1 cellular context compared by ENCODE assay signal in the genomic region with DNA sequence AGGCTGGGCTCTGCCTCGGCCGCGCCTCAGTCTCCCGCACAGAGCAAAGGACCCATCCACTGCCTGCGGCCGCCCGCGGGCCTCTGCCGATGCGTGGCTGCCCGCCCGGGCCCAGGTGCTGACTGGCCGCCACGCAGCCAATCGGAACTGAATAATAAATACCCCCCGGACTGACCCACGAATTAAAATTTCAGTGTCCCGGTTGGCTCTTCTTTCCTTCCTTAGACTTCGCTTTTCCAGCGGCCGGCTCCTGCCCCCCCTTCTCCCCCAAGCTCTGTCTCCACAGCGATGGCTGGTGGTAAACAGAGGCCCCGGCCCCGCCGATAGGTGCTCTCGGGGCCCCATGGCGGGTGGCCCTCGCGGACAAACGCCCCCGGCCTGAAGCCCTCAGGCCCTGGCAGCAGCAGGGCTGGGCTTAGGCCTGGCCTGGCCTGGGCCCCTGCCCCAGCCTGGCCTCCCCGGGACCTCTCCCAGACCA.
TF ChIP-seq lines count a peak whose summit lies in the region.

No MANE protein-coding gene starts in this region.

TF ChIP-seq in HepG2, 621 proteins besides CTCF, POLR2A, EP300 and RAD21 (continued from another document and continues in another):
- TF ChIP-seq, protein P1, sequence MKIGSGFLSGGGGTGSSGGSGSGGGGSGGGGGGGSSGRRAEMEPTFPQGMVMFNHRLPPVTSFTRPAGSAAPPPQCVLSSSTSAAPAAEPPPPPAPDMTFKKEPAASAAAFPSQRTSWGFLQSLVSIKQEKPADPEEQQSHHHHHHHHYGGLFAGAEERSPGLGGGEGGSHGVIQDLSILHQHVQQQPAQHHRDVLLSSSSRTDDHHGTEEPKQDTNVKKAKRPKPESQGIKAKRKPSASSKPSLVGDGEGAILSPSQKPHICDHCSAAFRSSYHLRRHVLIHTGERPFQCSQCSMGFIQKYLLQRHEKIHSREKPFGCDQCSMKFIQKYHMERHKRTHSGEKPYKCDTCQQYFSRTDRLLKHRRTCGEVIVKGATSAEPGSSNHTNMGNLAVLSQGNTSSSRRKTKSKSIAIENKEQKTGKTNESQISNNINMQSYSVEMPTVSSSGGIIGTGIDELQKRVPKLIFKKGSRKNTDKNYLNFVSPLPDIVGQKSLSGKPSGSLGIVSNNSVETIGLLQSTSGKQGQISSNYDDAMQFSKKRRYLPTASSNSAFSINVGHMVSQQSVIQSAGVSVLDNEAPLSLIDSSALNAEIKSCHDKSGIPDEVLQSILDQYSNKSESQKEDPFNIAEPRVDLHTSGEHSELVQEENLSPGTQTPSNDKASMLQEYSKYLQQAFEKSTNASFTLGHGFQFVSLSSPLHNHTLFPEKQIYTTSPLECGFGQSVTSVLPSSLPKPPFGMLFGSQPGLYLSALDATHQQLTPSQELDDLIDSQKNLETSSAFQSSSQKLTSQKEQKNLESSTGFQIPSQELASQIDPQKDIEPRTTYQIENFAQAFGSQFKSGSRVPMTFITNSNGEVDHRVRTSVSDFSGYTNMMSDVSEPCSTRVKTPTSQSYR (CRISPR knock-in tag; IDR thresholded peaks at IDR 0.05; ENCODE audit: borderline replicate concordance) = no peak
- TF ChIP-seq ZNF816 (CRISPR knock-in tag; IDR thresholded peaks at IDR 0.05; ENCODE audit: borderline replicate concordance) = 0 out of 2 replicates have a peak, but pooled peaks have one; percentile 47
- TF ChIP-seq ZNF552 (CRISPR knock-in tag; IDR thresholded peaks at IDR 0.05; ENCODE audit: borderline replicate concordance) = no peak
- TF ChIP-seq, protein P2, sequence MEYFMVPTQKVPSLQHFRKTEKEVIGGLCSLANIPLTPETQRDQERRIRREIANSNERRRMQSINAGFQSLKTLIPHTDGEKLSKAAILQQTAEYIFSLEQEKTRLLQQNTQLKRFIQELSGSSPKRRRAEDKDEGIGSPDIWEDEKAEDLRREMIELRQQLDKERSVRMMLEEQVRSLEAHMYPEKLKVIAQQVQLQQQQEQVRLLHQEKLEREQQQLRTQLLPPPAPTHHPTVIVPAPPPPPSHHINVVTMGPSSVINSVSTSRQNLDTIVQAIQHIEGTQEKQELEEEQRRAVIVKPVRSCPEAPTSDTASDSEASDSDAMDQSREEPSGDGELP (IDR thresholded peaks at IDR 0.05; ENCODE audit: borderline replicate concordance, low read depth) = 0 out of 2 replicates have a peak, but pooled peaks have one; percentile 2
- TF ChIP-seq NFE2L1 (CRISPR knock-in tag; IDR thresholded peaks at IDR 0.05; ENCODE audit: borderline replicate concordance) = no peak
- TF ChIP-seq, protein P3, sequence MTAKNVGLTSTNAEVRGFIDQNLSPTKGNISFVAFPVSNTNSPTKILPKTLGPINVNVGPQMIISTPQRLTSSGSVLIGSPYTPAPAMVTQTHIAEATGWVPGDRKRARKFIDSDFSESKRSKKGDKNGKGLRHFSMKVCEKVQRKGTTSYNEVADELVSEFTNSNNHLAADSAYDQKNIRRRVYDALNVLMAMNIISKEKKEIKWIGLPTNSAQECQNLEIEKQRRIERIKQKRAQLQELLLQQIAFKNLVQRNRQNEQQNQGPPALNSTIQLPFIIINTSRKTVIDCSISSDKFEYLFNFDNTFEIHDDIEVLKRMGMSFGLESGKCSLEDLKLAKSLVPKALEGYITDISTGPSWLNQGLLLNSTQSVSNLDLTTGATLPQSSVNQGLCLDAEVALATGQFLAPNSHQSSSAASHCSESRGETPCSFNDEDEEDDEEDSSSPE (CRISPR knock-in tag; IDR thresholded peaks at IDR 0.05) = no peak
- peak; percentile 16; the same call in 1 of the 2 replicates for TF ChIP-seq DMAP1 (CRISPR knock-in tag; IDR thresholded peaks at IDR 0.05)
- no peak; the same call in 2 of the 3 replicates for TF ChIP-seq MXI1 (IDR thresholded peaks at IDR 0.05; ENCODE audit: borderline replicate concordance, low read depth, low read length)
- no peak for TF ChIP-seq ZNF256 (CRISPR knock-in tag; conservative IDR thresholded peaks at IDR 0.05)
- peak; percentile 69; the same call in 1 of the 2 replicates for TF ChIP-seq ZMAT3 (CRISPR knock-in tag; conservative IDR thresholded peaks at IDR 0.05)
- no peak for TF ChIP-seq DPF2 (CRISPR knock-in tag; IDR thresholded peaks at IDR 0.05; ENCODE audit: borderline replicate concordance, low read depth)
- no peak for TF ChIP-seq ZNF83 (CRISPR knock-in tag; IDR thresholded peaks at IDR 0.05; ENCODE audit: borderline replicate concordance)
- TF ChIP-seq CREB1 (IDR thresholded peaks at IDR 0.05) = no peak
- no peak for TF ChIP-seq CREB1 (CRISPR knock-in tag; IDR thresholded peaks at IDR 0.05)
- no peak for TF ChIP-seq IRX3 (CRISPR knock-in tag; IDR thresholded peaks at IDR 0.05; ENCODE audit: borderline replicate concordance, low read depth)
- no peak for TF ChIP-seq KAT7 (CRISPR knock-in tag; IDR thresholded peaks at IDR 0.05; ENCODE audit: borderline replicate concordance)
- no peak for TF ChIP-seq RFX5 (IDR thresholded peaks at IDR 0.05; ENCODE audit: low read depth, low read length)
- TF ChIP-seq AKAP8 (CRISPR knock-in tag; IDR thresholded peaks at IDR 0.05) = no peak
- TF ChIP-seq, protein P4, sequence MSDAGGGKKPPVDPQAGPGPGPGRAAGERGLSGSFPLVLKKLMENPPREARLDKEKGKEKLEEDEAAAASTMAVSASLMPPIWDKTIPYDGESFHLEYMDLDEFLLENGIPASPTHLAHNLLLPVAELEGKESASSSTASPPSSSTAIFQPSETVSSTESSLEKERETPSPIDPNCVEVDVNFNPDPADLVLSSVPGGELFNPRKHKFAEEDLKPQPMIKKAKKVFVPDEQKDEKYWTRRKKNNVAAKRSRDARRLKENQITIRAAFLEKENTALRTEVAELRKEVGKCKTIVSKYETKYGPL (CRISPR knock-in tag; IDR thresholded peaks at IDR 0.05) = no peak
- TF ChIP-seq FOXC1 (CRISPR knock-in tag; IDR thresholded peaks at IDR 0.05; ENCODE audit: borderline replicate concordance) = no peak
- TF ChIP-seq, protein P5, sequence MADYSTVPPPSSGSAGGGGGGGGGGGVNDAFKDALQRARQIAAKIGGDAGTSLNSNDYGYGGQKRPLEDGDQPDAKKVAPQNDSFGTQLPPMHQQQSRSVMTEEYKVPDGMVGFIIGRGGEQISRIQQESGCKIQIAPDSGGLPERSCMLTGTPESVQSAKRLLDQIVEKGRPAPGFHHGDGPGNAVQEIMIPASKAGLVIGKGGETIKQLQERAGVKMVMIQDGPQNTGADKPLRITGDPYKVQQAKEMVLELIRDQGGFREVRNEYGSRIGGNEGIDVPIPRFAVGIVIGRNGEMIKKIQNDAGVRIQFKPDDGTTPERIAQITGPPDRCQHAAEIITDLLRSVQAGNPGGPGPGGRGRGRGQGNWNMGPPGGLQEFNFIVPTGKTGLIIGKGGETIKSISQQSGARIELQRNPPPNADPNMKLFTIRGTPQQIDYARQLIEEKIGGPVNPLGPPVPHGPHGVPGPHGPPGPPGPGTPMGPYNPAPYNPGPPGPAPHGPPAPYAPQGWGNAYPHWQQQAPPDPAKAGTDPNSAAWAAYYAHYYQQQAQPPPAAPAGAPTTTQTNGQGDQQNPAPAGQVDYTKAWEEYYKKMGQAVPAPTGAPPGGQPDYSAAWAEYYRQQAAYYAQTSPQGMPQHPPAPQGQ (CRISPR knock-in tag; IDR thresholded peaks at IDR 0.05; ENCODE audit: borderline replicate concordance) = 0 out of 2 replicates have a peak, but pooled peaks have one; percentile 39
- TF ChIP-seq MAZ (IDR thresholded peaks at IDR 0.05; ENCODE audit: borderline replicate concordance, low read depth, low read length) = no peak
- TF ChIP-seq MAZ (CRISPR knock-in tag; IDR thresholded peaks at IDR 0.05; ENCODE audit: low read depth) = no peak
- TF ChIP-seq ZNF564 (CRISPR knock-in tag; IDR thresholded peaks at IDR 0.05) = no peak
- TF ChIP-seq ZNF530 (CRISPR knock-in tag; IDR thresholded peaks at IDR 0.05; ENCODE audit: low read depth) = no peak
- TF ChIP-seq SKI (IDR thresholded peaks at IDR 0.05; ENCODE audit: partially characterized antibody) = no peak
- TF ChIP-seq STAT5B (CRISPR knock-in tag; IDR thresholded peaks at IDR 0.05) = no peak
- TF ChIP-seq, protein P6, sequence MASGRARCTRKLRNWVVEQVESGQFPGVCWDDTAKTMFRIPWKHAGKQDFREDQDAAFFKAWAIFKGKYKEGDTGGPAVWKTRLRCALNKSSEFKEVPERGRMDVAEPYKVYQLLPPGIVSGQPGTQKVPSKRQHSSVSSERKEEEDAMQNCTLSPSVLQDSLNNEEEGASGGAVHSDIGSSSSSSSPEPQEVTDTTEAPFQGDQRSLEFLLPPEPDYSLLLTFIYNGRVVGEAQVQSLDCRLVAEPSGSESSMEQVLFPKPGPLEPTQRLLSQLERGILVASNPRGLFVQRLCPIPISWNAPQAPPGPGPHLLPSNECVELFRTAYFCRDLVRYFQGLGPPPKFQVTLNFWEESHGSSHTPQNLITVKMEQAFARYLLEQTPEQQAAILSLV (CRISPR knock-in tag; IDR thresholded peaks at IDR 0.05; ENCODE audit: borderline replicate concordance) = no peak
- TF ChIP-seq ZFP36L1 (CRISPR knock-in tag; IDR thresholded peaks at IDR 0.05) = no peak
- TF ChIP-seq, protein P7, sequence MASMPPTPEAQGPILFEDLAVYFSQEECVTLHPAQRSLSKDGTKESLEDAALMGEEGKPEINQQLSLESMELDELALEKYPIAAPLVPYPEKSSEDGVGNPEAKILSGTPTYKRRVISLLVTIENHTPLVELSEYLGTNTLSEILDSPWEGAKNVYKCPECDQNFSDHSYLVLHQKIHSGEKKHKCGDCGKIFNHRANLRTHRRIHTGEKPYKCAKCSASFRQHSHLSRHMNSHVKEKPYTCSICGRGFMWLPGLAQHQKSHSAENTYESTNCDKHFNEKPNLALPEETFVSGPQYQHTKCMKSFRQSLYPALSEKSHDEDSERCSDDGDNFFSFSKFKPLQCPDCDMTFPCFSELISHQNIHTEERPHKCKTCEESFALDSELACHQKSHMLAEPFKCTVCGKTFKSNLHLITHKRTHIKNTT (CRISPR knock-in tag; IDR thresholded peaks at IDR 0.05) = no peak
- no peak; the same call in 1 of the 2 replicates for TF ChIP-seq ZNF205 (CRISPR knock-in tag; IDR thresholded peaks at IDR 0.05)
- TF ChIP-seq, protein P8, sequence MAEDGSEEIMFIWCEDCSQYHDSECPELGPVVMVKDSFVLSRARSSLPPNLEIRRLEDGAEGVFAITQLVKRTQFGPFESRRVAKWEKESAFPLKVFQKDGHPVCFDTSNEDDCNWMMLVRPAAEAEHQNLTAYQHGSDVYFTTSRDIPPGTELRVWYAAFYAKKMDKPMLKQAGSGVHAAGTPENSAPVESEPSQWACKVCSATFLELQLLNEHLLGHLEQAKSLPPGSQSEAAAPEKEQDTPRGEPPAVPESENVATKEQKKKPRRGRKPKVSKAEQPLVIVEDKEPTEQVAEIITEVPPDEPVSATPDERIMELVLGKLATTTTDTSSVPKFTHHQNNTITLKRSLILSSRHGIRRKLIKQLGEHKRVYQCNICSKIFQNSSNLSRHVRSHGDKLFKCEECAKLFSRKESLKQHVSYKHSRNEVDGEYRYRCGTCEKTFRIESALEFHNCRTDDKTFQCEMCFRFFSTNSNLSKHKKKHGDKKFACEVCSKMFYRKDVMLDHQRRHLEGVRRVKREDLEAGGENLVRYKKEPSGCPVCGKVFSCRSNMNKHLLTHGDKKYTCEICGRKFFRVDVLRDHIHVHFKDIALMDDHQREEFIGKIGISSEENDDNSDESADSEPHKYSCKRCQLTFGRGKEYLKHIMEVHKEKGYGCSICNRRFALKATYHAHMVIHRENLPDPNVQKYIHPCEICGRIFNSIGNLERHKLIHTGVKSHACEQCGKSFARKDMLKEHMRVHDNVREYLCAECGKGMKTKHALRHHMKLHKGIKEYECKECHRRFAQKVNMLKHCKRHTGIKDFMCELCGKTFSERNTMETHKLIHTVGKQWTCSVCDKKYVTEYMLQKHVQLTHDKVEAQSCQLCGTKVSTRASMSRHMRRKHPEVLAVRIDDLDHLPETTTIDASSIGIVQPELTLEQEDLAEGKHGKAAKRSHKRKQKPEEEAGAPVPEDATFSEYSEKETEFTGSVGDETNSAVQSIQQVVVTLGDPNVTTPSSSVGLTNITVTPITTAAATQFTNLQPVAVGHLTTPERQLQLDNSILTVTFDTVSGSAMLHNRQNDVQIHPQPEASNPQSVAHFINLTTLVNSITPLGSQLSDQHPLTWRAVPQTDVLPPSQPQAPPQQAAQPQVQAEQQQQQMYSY (CRISPR knock-in tag; IDR thresholded peaks at IDR 0.05) = no peak
- peak; percentile 46; the same call in 1 of the 2 replicates for TF ChIP-seq ZNF850 (CRISPR knock-in tag; conservative IDR thresholded peaks at IDR 0.05)
- TF ChIP-seq RARA (CRISPR knock-in tag; IDR thresholded peaks at IDR 0.05) = no peak
- TF ChIP-seq HNRNPH1 (optimal IDR thresholded peaks at IDR 0.05; ENCODE audit: low read depth, low read length) = no peak
- TF ChIP-seq, protein P9, sequence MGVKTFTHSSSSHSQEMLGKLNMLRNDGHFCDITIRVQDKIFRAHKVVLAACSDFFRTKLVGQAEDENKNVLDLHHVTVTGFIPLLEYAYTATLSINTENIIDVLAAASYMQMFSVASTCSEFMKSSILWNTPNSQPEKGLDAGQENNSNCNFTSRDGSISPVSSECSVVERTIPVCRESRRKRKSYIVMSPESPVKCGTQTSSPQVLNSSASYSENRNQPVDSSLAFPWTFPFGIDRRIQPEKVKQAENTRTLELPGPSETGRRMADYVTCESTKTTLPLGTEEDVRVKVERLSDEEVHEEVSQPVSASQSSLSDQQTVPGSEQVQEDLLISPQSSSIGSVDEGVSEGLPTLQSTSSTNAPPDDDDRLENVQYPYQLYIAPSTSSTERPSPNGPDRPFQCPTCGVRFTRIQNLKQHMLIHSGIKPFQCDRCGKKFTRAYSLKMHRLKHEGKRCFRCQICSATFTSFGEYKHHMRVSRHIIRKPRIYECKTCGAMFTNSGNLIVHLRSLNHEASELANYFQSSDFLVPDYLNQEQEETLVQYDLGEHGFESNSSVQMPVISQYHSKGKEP (CRISPR knock-in tag; IDR thresholded peaks at IDR 0.05) = no peak
- no peak for TF ChIP-seq TBP (CRISPR knock-in tag; IDR thresholded peaks at IDR 0.05)
- TF ChIP-seq NBN (conservative IDR thresholded peaks at IDR 0.05) = no peak
- no peak for TF ChIP-seq ZNF772 (CRISPR knock-in tag; IDR thresholded peaks at IDR 0.05)
- peak; percentile 24; the same call in 1 of the 2 replicates for TF ChIP-seq ZNF703 (CRISPR knock-in tag; IDR thresholded peaks at IDR 0.05; ENCODE audit: borderline replicate concordance)
- no peak for TF ChIP-seq GABPA (IDR thresholded peaks at IDR 0.05; ENCODE audit: low read depth, low read length)
- TF ChIP-seq GABPA (CRISPR knock-in tag; IDR thresholded peaks at IDR 0.05; ENCODE audit: low read depth) = no peak
- TF ChIP-seq, protein P10, sequence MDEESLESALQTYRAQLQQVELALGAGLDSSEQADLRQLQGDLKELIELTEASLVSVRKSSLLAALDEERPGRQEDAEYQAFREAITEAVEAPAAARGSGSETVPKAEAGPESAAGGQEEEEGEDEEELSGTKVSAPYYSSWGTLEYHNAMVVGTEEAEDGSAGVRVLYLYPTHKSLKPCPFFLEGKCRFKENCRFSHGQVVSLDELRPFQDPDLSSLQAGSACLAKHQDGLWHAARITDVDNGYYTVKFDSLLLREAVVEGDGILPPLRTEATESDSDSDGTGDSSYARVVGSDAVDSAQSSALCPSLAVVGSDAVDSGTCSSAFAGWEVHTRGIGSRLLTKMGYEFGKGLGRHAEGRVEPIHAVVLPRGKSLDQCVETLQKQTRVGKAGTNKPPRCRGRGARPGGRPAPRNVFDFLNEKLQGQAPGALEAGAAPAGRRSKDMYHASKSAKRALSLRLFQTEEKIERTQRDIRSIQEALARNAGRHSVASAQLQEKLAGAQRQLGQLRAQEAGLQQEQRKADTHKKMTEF (CRISPR knock-in tag; IDR thresholded peaks at IDR 0.05) = no peak
- no peak; the same call in 1 of the 2 replicates for TF ChIP-seq GZF1 (CRISPR knock-in tag; IDR thresholded peaks at IDR 0.05)
- TF ChIP-seq ZNF558 (CRISPR knock-in tag; IDR thresholded peaks at IDR 0.05; ENCODE audit: borderline replicate concordance) = no peak
- TF ChIP-seq ZNF33B (CRISPR knock-in tag; IDR thresholded peaks at IDR 0.05) = no peak
